ENCODE assay signal across 24 cellular contexts in the genomic region with DNA sequence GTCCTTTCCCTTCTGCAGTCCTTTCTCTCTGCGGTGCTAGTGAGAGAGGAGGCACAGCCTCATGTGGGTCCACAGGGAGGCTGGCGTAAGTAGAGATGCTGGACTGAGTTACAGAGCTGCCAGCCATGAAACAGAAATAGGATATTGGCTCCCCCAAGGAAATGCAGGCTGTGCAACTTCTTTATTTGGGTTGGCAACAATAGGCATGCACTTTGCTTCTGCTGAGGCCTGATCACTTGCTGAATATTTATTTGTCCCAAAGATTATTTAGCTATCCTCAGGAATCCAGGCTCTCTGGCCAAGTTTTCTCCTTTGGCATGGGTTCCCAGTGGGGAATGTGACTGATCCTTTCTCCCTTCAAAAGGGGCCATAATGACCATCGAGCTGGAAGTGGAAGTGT. TPM values are rescaled to one million over a fixed set of nuclear protein-coding genes. Genes with fewer than 3 reads are reported as not detected.
DNase-seq lines count a peak whose midpoint lies in the region; ATAC-seq and TF ChIP-seq lines count a peak whose summit lies in the region.
"Had no signal": no experiment of that assay in that cellular context is flagged by ENCODE, and none has a peak within 500 bp of the region (broad histone marks: within the 10 kb centered on the region; RNA-seq: fewer than 3 reads in every experiment).

No MANE protein-coding gene starts in this region.

- POLR2A ChIA-PET in CD8-positive, alpha-beta T cell (lab: Charles Lee): no interaction called here

- H3K27me3 ChIP-seq in right cardiac atrium (ENCODE audit: control insufficient read depth, insufficient read depth): no peaks in the 10 kb centered on the region
- H3K27me3 ChIP-seq in gastroesophageal sphincter: no peaks in the 10 kb centered on the region
- H3K27me3 ChIP-seq in parathyroid adenoma (ENCODE audit: control insufficient read depth, insufficient read depth, low read length): no peaks in the 10 kb centered on the region
- H3K27me3 ChIP-seq in CD8-positive, alpha-beta T cell (ENCODE audit: insufficient read depth, low read length): no peaks in the 10 kb centered on the region

- peaks cover 4% of the 10 kb centered on the region for H3K79me2 ChIP-seq in parathyroid adenoma

- peaks cover 8% of the 10 kb centered on the region for H3K27me3 Mint-ChIP-seq in CD8-positive, alpha-beta T cell (ENCODE audit: low read depth)
- H3K27me3 Mint-ChIP-seq: activated naive CD8-positive, alpha-beta T cell had no signal

- no peak overlapping the region for H3K27ac Mint-ChIP-seq in CD8-positive, alpha-beta T cell
- H3K27ac Mint-ChIP-seq: activated CD4-positive, alpha-beta memory T cell treated with anti-CD3 and anti-CD28 coated beads for 36 hours; activated naive CD8-positive, alpha-beta T cell; activated T-helper 2 cell treated with anti-CD3 and anti-CD28 coated beads, Interferon-gamma antibody, Interleukin-2, Interleukin-4, amounts not matched to agents 10 μg/mL and 5 μg/mL and 100 μg/mL, durations not matched to agents 14 hours and 24 hours and 36 hours; CD4-positive, alpha-beta memory T cell; naive thymus-derived CD8-positive, alpha-beta T cell had no signal

- CTCF ChIA-PET in CD8-positive, alpha-beta T cell (lab: Charles Lee): no interaction called here

- peak overlapping the region; percentile 52 for H3K4me2 ChIP-seq in parathyroid adenoma (ENCODE audit: low read length)

- H3K36me3 ChIP-seq in gastroesophageal sphincter (no peaks in the 10 kb centered on the region), parathyroid adenoma (ENCODE audit: control insufficient read depth, insufficient read depth, low read length) (no peaks in the 10 kb centered on the region)
- H3K36me3 ChIP-seq in CD8-positive, alpha-beta T cell (ENCODE audit: insufficient read depth, low read length): no peaks in the 10 kb centered on the region

- H3K4me3 ChIP-seq in right cardiac atrium (ENCODE audit: low read length): no peak overlapping the region
- H3K4me3 ChIP-seq in gastroesophageal sphincter: no peak overlapping the region
- H3K4me3 ChIP-seq in parathyroid adenoma (ENCODE audit: low read depth, low read length): no peak overlapping the region
- no peak overlapping the region for H3K4me3 ChIP-seq in CD8-positive, alpha-beta T cell (ENCODE audit: low read depth, low read length)

- peak overlapping the region; percentile 70 for H2AFZ ChIP-seq in parathyroid adenoma

- no peak for TF ChIP-seq CTCF in gastroesophageal sphincter (IDR thresholded peaks at IDR 0.05)
- no peak for TF ChIP-seq CTCF in parathyroid adenoma (IDR thresholded peaks at IDR 0.05)
- TF ChIP-seq CTCF in CD8-positive, alpha-beta T cell (IDR thresholded peaks at IDR 0.05): no peak

- H3K4me1 Mint-ChIP-seq in CD8-positive, alpha-beta T cell (ENCODE audit: low read depth): no peaks in the 10 kb centered on the region
- H3K4me1 Mint-ChIP-seq: CD4-positive, alpha-beta memory T cell; naive thymus-derived CD8-positive, alpha-beta T cell had no signal

- H3K36me3 Mint-ChIP-seq in CD8-positive, alpha-beta T cell: no peaks in the 10 kb centered on the region
- H3K36me3 Mint-ChIP-seq: activated CD4-positive, alpha-beta memory T cell treated with anti-CD3 and anti-CD28 coated beads for 36 hours; activated naive CD8-positive, alpha-beta T cell; CD4-positive, alpha-beta memory T cell; naive thymus-derived CD8-positive, alpha-beta T cell had no signal

- WGBS in right cardiac atrium: 36% methylated on average over 3 of the region's 3 CpGs
- WGBS in gastroesophageal sphincter (ENCODE audit: low coverage in 1 of 2), 2 donors: 17 to 41% methylated on average over 1 to 3 of the region's 3 CpGs

- no peak overlapping the region for H3K4me3 Mint-ChIP-seq in CD8-positive, alpha-beta T cell
- H3K4me3 Mint-ChIP-seq: activated CD4-positive, alpha-beta memory T cell treated with anti-CD3 and anti-CD28 coated beads for 36 hours; activated naive CD8-positive, alpha-beta T cell; CD4-positive, alpha-beta memory T cell; naive thymus-derived CD8-positive, alpha-beta T cell had no signal

- DNase-seq in right cardiac atrium (no peak), cardiac septum (ENCODE audit: low spot score) (no peak), ureter (ENCODE audit: low spot score) (peak; percentile 73), posterior vena cava (ENCODE audit: low spot score) (no peak)
- no peak for DNase-seq in CD8-positive, alpha-beta T cell
- DNase-seq: activated CD4-positive, alpha-beta memory T cell treated with anti-CD3 and anti-CD28 coated beads for 36 hours; activated CD8-positive, alpha-beta memory T cell treated with anti-CD3 and anti-CD28 coated beads, Interleukin-2, amount 50 U/mL, for 48 hours; CD4-positive, alpha-beta memory T cell; effector CD4-positive, alpha-beta T cell; EL; Kasumi-1; mesendoderm; naive thymus-derived CD8-positive, alpha-beta T cell; occipital lobe; stimulated activated naive CD4-positive, alpha-beta T cell had no signal

- H3K9me3 Mint-ChIP-seq in CD8-positive, alpha-beta T cell: no peaks in the 10 kb centered on the region
- H3K9me3 Mint-ChIP-seq: activated CD4-positive, alpha-beta memory T cell treated with anti-CD3 and anti-CD28 coated beads for 36 hours; activated T-helper 2 cell treated with anti-CD3 and anti-CD28 coated beads, Interferon-gamma antibody, Interleukin-2, Interleukin-4, amounts not matched to agents 10 μg/mL and 5 μg/mL and 100 μg/mL, durations not matched to agents 14 hours and 24 hours and 36 hours; naive thymus-derived CD8-positive, alpha-beta T cell had no signal

- peaks cover 9% of the 10 kb centered on the region for H3K4me1 ChIP-seq in right cardiac atrium (ENCODE audit: control insufficient read depth, insufficient read depth, low read length)
- peaks cover 0 to 10% (median 0%) of the 10 kb centered on the region in 3 donors for H3K4me1 ChIP-seq in gastroesophageal sphincter
- H3K4me1 ChIP-seq in parathyroid adenoma: peaks cover 14% of the 10 kb centered on the region
- H3K4me1 ChIP-seq in CD8-positive, alpha-beta T cell (ENCODE audit: insufficient read depth, low read length): no peaks in the 10 kb centered on the region

- TF ChIP-seq POLR2A in gastroesophageal sphincter (IDR thresholded peaks at IDR 0.05): no peak

- peak; percentile 47 to 67 for ATAC-seq in right cardiac atrium
- ATAC-seq in gastroesophageal sphincter: no peak
- no peak for ATAC-seq in GM21576 (IDR thresholded peaks at IDR 0.05; ENCODE audit: unreplicated experiment)
- no peak for ATAC-seq in CD8-positive, alpha-beta T cell
- ATAC-seq: activated CD4-positive, CD25-positive, alpha-beta regulatory T cell treated with anti-CD3 and anti-CD28 coated beads, Interleukin-2, amount 50 U/mL, for 24 hours; naive thymus-derived CD8-positive, alpha-beta T cell had no signal

- H3K27ac ChIP-seq in right cardiac atrium (ENCODE audit: low read length): peak overlapping the region; percentile 50
- peak overlapping the region in 3 of 4 donors; percentile 33 to 54 (median 45) for H3K27ac ChIP-seq in gastroesophageal sphincter
- peak overlapping the region; percentile 83 for H3K27ac ChIP-seq in parathyroid adenoma
- no peak overlapping the region for H3K27ac ChIP-seq in CD8-positive, alpha-beta T cell (ENCODE audit: low read depth, low read length)
- H3K27ac ChIP-seq: HL-60 had no signal

- TF ChIP-seq EP300 in gastroesophageal sphincter (IDR thresholded peaks at IDR 0.05): no peak

- no peaks in the 10 kb centered on the region for H3K9me3 ChIP-seq in right cardiac atrium (ENCODE audit: control insufficient read depth, low read length)
- H3K9me3 ChIP-seq in gastroesophageal sphincter: no peaks in the 10 kb centered on the region
- no peaks in the 10 kb centered on the region for H3K9me3 ChIP-seq in parathyroid adenoma (ENCODE audit: control insufficient read depth, low read length)
- H3K9me3 ChIP-seq in CD8-positive, alpha-beta T cell (ENCODE audit: low read length): no peaks in the 10 kb centered on the region

- intact Hi-C loops in right cardiac atrium (cut with DNase I): no loop called here
- intact Hi-C loops in cardiac septum (cut with DNase I): no loop called here
- intact Hi-C loops in posterior vena cava (cut with DNase I): no loop called here
- intact Hi-C loops in CD8-positive, alpha-beta T cell (cut with DNase I, micrococcal nuclease): no loop called here

- H3K9ac ChIP-seq in parathyroid adenoma: no peak overlapping the region

RNA-seq across cellular contexts. Expression of gene MAPK4, which starts 59.9 kb away (rescaled TPM):
- total RNA-seq in right cardiac atrium (10 to 100 TPM; 24.9 to 73.9 (median 35.1) TPM), cardiac septum (38.2 TPM), gastroesophageal sphincter (10 to 100 TPM in 2 of 4 donors, 1 to 10 TPM in 2; 9.3 to 13.7 (median 10.6) TPM), ureter (14.3 TPM), posterior vena cava (10 to 100 TPM in 1 of 2 donors, 1 to 10 TPM in 1; 8.7 to 26.8 TPM)
- polyA plus RNA-seq in right cardiac atrium: 15.5 TPM
- not detected for total RNA-seq in CD8-positive, alpha-beta T cell
- total RNA-seq: activated CD4-positive, alpha-beta memory T cell treated with anti-CD3 and anti-CD28 coated beads for 36 hours; activated T-helper 2 cell treated with anti-CD3 and anti-CD28 coated beads, Interferon-gamma antibody, Interleukin-2, Interleukin-4, amounts not matched to agents 10 μg/mL and 5 μg/mL and 100 μg/mL, durations not matched to agents 14 hours and 24 hours and 36 hours; CD4-positive, alpha-beta memory T cell; naive thymus-derived CD8-positive, alpha-beta T cell; RPMI7951; T-helper 1 cell treated with Interleukin-12 subunit alpha and Interleukin-12 subunit beta and Interleukin-4 antibody, amounts not matched to agents 30 ng/mL and 1 ng/mL, for 36 hours had no signal
- polyA plus RNA-seq: CD4-positive, alpha-beta memory T cell had no signal

Comparison
In these comparisons a context has a peak if more than half of its experiments do, and no peak if none do; other contexts are left out.
1. ATAC-seq: peak in right cardiac atrium (2 of 2); none in gastroesophageal sphincter (single experiment), GM21576 (single experiment) and CD8-positive, alpha-beta T cell (single experiment).
2. RNA of gene MAPK4, which starts 59.9 kb away (total RNA-seq): 24.9 to 73.9 TPM in right cardiac atrium, 38.2 TPM in cardiac septum (single experiment), 8.7 to 26.8 TPM in posterior vena cava, 14.3 TPM in ureter (single experiment) and 9.3 to 13.7 TPM in gastroesophageal sphincter; not detected in CD8-positive, alpha-beta T cell; every median in the first group is over 4 times any median in the second.